ENCODE assay signal across 1 cellular context in the genomic region with DNA sequence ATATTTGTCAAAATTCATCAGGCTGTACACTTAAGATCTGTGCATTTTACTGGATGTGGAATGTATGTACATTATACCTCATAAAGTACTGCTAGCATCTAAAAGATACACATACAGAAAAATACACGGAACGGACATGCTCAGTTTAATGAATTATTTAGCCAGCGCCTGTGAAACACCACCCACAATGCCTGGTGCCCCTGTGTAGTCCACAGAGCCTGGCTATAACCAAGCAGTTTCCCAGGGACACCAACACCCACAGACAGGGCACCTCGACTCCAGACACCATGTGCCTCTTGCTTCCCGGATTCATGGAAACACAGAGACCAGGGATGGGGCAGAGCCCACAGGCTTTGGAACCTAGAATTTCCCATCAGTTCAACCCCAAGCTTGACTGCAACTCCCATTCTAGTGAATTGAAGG.
TF ChIP-seq lines count a peak whose summit lies in the region.

No MANE protein-coding gene starts in this region.

TF ChIP-seq in GM23338, 12 proteins besides CTCF, POLR2A, EP300 and RAD21 (continued from another document):
- TF ChIP-seq, protein P1, sequence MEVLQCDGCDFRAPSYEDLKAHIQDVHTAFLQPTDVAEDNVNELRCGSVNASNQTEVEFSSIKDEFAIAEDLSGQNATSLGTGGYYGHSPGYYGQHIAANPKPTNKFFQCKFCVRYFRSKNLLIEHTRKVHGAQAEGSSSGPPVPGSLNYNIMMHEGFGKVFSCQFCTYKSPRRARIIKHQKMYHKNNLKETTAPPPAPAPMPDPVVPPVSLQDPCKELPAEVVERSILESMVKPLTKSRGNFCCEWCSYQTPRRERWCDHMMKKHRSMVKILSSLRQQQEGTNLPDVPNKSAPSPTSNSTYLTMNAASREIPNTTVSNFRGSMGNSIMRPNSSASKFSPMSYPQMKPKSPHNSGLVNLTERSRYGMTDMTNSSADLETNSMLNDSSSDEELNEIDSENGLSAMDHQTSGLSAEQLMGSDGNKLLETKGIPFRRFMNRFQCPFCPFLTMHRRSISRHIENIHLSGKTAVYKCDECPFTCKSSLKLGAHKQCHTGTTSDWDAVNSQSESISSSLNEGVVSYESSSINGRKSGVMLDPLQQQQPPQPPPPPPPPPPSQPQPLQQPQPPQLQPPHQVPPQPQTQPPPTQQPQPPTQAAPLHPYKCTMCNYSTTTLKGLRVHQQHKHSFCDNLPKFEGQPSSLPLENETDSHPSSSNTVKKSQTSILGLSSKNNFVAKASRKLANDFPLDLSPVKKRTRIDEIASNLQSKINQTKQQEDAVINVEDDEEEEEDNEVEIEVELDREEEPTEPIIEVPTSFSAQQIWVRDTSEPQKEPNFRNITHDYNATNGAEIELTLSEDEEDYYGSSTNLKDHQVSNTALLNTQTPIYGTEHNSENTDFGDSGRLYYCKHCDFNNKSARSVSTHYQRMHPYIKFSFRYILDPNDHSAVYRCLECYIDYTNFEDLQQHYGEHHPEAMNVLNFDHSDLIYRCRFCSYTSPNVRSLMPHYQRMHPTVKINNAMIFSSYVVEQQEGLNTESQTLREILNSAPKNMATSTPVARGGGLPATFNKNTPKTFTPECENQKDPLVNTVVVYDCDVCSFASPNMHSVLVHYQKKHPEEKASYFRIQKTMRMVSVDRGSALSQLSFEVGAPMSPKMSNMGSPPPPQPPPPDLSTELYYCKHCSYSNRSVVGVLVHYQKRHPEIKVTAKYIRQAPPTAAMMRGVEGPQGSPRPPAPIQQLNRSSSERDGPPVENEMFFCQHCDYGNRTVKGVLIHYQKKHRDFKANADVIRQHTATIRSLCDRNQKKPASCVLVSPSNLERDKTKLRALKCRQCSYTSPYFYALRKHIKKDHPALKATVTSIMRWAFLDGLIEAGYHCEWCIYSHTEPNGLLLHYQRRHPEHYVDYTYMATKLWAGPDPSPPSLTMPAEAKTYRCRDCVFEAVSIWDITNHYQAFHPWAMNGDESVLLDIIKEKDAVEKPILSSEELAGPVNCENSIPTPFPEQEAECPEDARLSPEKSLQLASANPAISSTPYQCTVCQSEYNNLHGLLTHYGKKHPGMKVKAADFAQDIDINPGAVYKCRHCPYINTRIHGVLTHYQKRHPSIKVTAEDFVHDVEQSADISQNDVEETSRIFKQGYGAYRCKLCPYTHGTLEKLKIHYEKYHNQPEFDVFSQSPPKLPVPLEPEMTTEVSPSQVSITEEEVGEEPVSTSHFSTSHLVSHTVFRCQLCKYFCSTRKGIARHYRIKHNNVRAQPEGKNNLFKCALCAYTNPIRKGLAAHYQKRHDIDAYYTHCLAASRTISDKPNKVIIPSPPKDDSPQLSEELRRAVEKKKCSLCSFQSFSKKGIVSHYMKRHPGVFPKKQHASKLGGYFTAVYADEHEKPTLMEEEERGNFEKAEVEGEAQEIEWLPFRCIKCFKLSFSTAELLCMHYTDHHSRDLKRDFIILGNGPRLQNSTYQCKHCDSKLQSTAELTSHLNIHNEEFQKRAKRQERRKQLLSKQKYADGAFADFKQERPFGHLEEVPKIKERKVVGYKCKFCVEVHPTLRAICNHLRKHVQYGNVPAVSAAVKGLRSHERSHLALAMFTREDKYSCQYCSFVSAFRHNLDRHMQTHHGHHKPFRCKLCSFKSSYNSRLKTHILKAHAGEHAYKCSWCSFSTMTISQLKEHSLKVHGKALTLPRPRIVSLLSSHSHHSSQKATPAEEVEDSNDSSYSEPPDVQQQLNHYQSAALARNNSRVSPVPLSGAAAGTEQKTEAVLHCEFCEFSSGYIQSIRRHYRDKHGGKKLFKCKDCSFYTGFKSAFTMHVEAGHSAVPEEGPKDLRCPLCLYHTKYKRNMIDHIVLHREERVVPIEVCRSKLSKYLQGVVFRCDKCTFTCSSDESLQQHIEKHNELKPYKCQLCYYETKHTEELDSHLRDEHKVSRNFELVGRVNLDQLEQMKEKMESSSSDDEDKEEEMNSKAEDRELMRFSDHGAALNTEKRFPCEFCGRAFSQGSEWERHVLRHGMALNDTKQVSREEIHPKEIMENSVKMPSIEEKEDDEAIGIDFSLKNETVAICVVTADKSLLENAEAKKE (CRISPR knock-in tag; IDR thresholded peaks at IDR 0.05) = no peak
- TF ChIP-seq JUNB (IDR thresholded peaks at IDR 0.05; ENCODE audit: unreplicated experiment) (no peak), ZNF331 (CRISPR knock-in tag; IDR thresholded peaks at IDR 0.05; ENCODE audit: low read depth) (no peak), EZH2phosphoT487 (IDR thresholded peaks at IDR 0.05; ENCODE audit: unreplicated experiment) (no peak), EZH2 (IDR thresholded peaks at IDR 0.05; ENCODE audit: low read depth, unreplicated experiment) (no peak), CREB1 (CRISPR knock-in tag; IDR thresholded peaks at IDR 0.05; ENCODE audit: low read depth) (no peak), STAT1 (IDR thresholded peaks at IDR 0.05; ENCODE audit: unreplicated experiment) (no peak), POLR2AphosphoS5 (IDR thresholded peaks at IDR 0.05; ENCODE audit: low read depth) (no peak), NANOG (IDR thresholded peaks at IDR 0.05; ENCODE audit: borderline replicate concordance) (no peak)
- TF ChIP-seq, protein P2, sequence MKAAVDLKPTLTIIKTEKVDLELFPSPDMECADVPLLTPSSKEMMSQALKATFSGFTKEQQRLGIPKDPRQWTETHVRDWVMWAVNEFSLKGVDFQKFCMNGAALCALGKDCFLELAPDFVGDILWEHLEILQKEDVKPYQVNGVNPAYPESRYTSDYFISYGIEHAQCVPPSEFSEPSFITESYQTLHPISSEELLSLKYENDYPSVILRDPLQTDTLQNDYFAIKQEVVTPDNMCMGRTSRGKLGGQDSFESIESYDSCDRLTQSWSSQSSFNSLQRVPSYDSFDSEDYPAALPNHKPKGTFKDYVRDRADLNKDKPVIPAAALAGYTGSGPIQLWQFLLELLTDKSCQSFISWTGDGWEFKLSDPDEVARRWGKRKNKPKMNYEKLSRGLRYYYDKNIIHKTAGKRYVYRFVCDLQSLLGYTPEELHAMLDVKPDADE (IDR thresholded peaks at IDR 0.05) = no peak
